In the genomic region with DNA sequence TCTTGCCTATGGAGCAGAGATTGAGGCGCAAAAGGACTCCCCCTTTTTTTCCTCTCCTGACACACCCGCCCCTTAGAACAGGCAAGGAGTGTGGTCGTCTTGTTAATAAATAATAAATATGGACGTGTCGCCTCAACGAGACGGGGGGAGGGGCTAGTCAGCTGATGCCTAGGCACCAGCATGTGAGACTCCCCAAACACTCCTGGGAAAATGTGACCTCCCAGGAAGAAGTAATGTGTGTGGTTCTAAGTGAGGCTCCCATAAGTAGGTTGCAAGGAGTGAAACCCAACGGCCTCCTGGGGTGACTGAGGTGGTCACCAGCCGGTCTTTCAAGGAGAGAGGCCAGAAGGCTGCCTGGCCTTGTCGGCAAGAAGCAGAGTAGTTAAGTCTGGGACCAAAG, we compare ENCODE assay signal across 11 cellular contexts. TPM values are rescaled to one million over a fixed set of nuclear protein-coding genes. Genes with fewer than 3 reads are reported as not detected.
DNase-seq lines count a peak whose midpoint lies in the region; TF ChIP-seq lines count a peak whose summit lies in the region.
"Had no signal": no experiment of that assay in that cellular context is flagged by ENCODE, and none has a peak within 500 bp of the region (broad histone marks: within the 10 kb centered on the region; RNA-seq: fewer than 3 reads in every experiment).

No MANE protein-coding gene starts in this region.

- H3K27me3 ChIP-seq in WERI-Rb-1 (ENCODE audit: insufficient read depth, low read depth, severe bottlenecking) (no peaks in the 10 kb centered on the region), thyroid gland (no peaks in the 10 kb centered on the region), spleen (replicated peaks in 1 of 7) (peaks cover 0 to 95% (median 36%) of the 10 kb centered on the region in 7 donors)
- H3K27me3 ChIP-seq: BLaER1 had no signal

- H3K4me3 ChIP-seq in WERI-Rb-1 (ENCODE audit: low read depth, low read length) (peak overlapping the region; percentile 45), iPS-18c (ENCODE audit: insufficient read depth, low read depth, low read length) (peak overlapping the region; percentile 80), thyroid gland (replicated peaks in 1 of 3) (no peak overlapping the region), spleen (no peak overlapping the region)
- H3K4me3 ChIP-seq: BLaER1 had no signal

- TF ChIP-seq CTCF in WERI-Rb-1 (IDR thresholded peaks at IDR 0.05; ENCODE audit: low read depth, low read length) (no peak), thyroid gland (IDR thresholded peaks at IDR 0.05) (no peak), spleen (IDR thresholded peaks at IDR 0.05 in 8 of 11, conservative IDR thresholded peaks at IDR 0.05 in 3 of 11) (no peak)

- 33 to 34% methylated on average over 10 of the region's 10 CpGs for WGBS in thyroid gland, 2 donors
- whole genome bisulfite sequencing in spleen, 5 donors: 26 to 40% (median 33%) methylated on average over 10 of the region's 10 CpGs

- TF ChIP-seq POLR2A in thyroid gland (IDR thresholded peaks at IDR 0.05) (no peak), spleen (IDR thresholded peaks at IDR 0.05) (no peak)

- intact Hi-C loops in thyroid gland (cut with DNase I): no loop called here
- intact Hi-C loops in spleen (cut with DNase I; ENCODE audit: low total_unique reads): no loop called here

- no peak overlapping the region for H3K27ac ChIP-seq in WERI-Rb-1
- no peak overlapping the region for H3K27ac ChIP-seq in thyroid gland
- H3K27ac ChIP-seq in spleen: no peak overlapping the region
- H3K27ac ChIP-seq: BLaER1 had no signal

- DNase-seq in SHP77 (lab: John Stamatoyannopoulos, UW) (peak; percentile 12 to 46), SHP77 treated with DMSO at 0.1 percent for 48 hours (lab: John Stamatoyannopoulos, UW) (no peak), WERI-Rb-1 (peak; percentile 27), thyroid gland (peak; percentile 15 to 18), hippocampal formation (lab: John Stamatoyannopoulos, UW) (no peak), inferior parietal cortex (ENCODE audit: extremely low spot score) (no peak), spleen (no peak)
- DNase-seq: foreskin melanocyte, HCEC 1CT had no signal

- H3K36me3 ChIP-seq in WERI-Rb-1 (no peaks in the 10 kb centered on the region), thyroid gland (no peaks in the 10 kb centered on the region), spleen (no peaks in the 10 kb centered on the region)
- H3K36me3 ChIP-seq: BLaER1 had no signal

- peaks cover 3 to 8% of the 10 kb centered on the region in 2 donors for H3K4me1 ChIP-seq in thyroid gland
- peaks cover 0 to 18% (median 9%) of the 10 kb centered on the region in 6 donors for H3K4me1 ChIP-seq in spleen
- H3K4me1 ChIP-seq: BLaER1 had no signal

- H3K9me3 ChIP-seq in WERI-Rb-1 (ENCODE audit: severe bottlenecking) (no peaks in the 10 kb centered on the region), iPS-18c (ENCODE audit: control insufficient read depth, insufficient read depth, low read length) (no peaks in the 10 kb centered on the region), thyroid gland (no peaks in the 10 kb centered on the region), spleen (no peaks in the 10 kb centered on the region)

RNA-seq across cellular contexts. Expression of gene FAXC, which starts 1.1 kb away (rescaled TPM):
- 1 to 10 TPM in 3 of 4 donors, under 1 TPM in 1; 0.71 to 6.4 (median 3.4) TPM for total RNA-seq in thyroid gland
- total RNA-seq in spleen: under 1 TPM in 6 of 7 donors, not detected in 1; 0.05 to 0.85 (median 0.28) TPM
- polyA plus RNA-seq in spleen: 1 to 10 TPM in 1 of 3 donors, under 1 TPM in 2; 0.13 to 1.0 (median 0.20) TPM

RNA-seq across cellular contexts. Expression of gene COQ3, which starts 43.4 kb away (rescaled TPM):
- total RNA-seq in thyroid gland (1 to 10 TPM; 5.2 to 7.0 (median 5.8) TPM), spleen (1 to 10 TPM; 3.2 to 8.2 (median 4.9) TPM)
- 10 to 100 TPM in 1 of 3 donors, 1 to 10 TPM in 2; 7.7 to 16.8 (median 9.8) TPM for polyA plus RNA-seq in spleen

Comparison
In these comparisons a context has a peak if more than half of its experiments do, and no peak if none do; other contexts are left out.
1. DNase-seq: peak in SHP77 (2 of 2), WERI-Rb-1 (single experiment) and thyroid gland (2 of 2); none in SHP77 treated with DMSO at 0.1 percent for 48 hours (single experiment), hippocampal formation (0 of 2), inferior parietal cortex (single experiment) and spleen (single experiment).
2. H3K4me3 ChIP-seq: peak in WERI-Rb-1 (single experiment) and iPS-18c (single experiment); none in thyroid gland (0 of 3) and spleen (0 of 8).